In genomic region chr4:113469926-113470325, GRCh38 we compare ENCODE assay signal across 12 cellular contexts.
DNase-seq lines count a peak whose midpoint lies in the region; ATAC-seq and TF ChIP-seq lines count a peak whose summit lies in the region.
"Had no signal": no experiment of that assay in that cellular context is flagged by ENCODE, and none has a peak within 500 bp of the region (broad histone marks: within the 10 kb centered on the region; RNA-seq: fewer than 3 reads in every experiment).

No MANE protein-coding gene starts in this region.

- peaks cover 41% of the 10 kb centered on the region for H3K36me3 Mint-ChIP-seq in stimulated activated naive CD8-positive, alpha-beta T cell treated with anti-CD3 and anti-CD28 coated beads, Interleukin-15, Interleukin-2, amounts not matched to agents 100 ng/mL and 50 ng/mL, for 24 hours (ENCODE audit: low read depth)
- H3K36me3 Mint-ChIP-seq in osteocyte (ENCODE audit: unreplicated experiment), result peaks cover 24% of the 10 kb centered on the region

- POLR2A ChIA-PET in HEK293T (lab: Yijun Ruan, JAX), result no interaction called here

- H3K9me3 Mint-ChIP-seq in stimulated activated naive CD8-positive, alpha-beta T cell treated with anti-CD3 and anti-CD28 coated beads, Interleukin-15, Interleukin-2, amounts not matched to agents 100 ng/mL and 50 ng/mL, for 24 hours, result peaks cover 4% of the 10 kb centered on the region
- H3K9me3 Mint-ChIP-seq in osteocyte (ENCODE audit: unreplicated experiment), result no peaks in the 10 kb centered on the region
- H3K9me3 Mint-ChIP-seq: immature natural killer cell, nephron progenitor cell had no signal

- peaks cover 46% of the 10 kb centered on the region for H3K4me1 Mint-ChIP-seq in stimulated activated naive CD8-positive, alpha-beta T cell treated with anti-CD3 and anti-CD28 coated beads, Interleukin-15, Interleukin-2, amounts not matched to agents 100 ng/mL and 50 ng/mL, for 24 hours (ENCODE audit: low read depth)
- peaks cover 38% of the 10 kb centered on the region for H3K4me1 Mint-ChIP-seq in osteocyte (ENCODE audit: unreplicated experiment)
- H3K4me1 Mint-ChIP-seq: immature natural killer cell had no signal

- H3K27me3 Mint-ChIP-seq in stimulated activated naive CD8-positive, alpha-beta T cell treated with anti-CD3 and anti-CD28 coated beads, Interleukin-15, Interleukin-2, amounts not matched to agents 100 ng/mL and 50 ng/mL, for 24 hours, result no peaks in the 10 kb centered on the region
- H3K27me3 Mint-ChIP-seq in osteocyte (ENCODE audit: unreplicated experiment), result no peaks in the 10 kb centered on the region

- intact Hi-C loops in sciatic nerve (cut with DNase I), result no loop called here

- H3K27ac ChIP-seq in epithelial cell of prostate, result peak overlapping the region; percentile 96

- CTCF ChIA-PET in HEK293T (lab: Yijun Ruan, JAX), result no interaction called here

- TF ChIP-seq CTCF in osteocyte (IDR thresholded peaks at IDR 0.05), result no peak

- ATAC-seq in stimulated activated naive CD8-positive, alpha-beta T cell treated with anti-CD3 and anti-CD28 coated beads, Interleukin-15, Interleukin-2, amounts not matched to agents 100 U/mL and 50 U/mL, for 24 hours, result no peak
- ATAC-seq in HG02623 (IDR thresholded peaks at IDR 0.05; ENCODE audit: unreplicated experiment) (no peak), GM21381 (IDR thresholded peaks at IDR 0.05; ENCODE audit: unreplicated experiment) (no peak), sciatic nerve (no peak)

- H3K27ac Mint-ChIP-seq in stimulated activated naive CD8-positive, alpha-beta T cell treated with anti-CD3 and anti-CD28 coated beads, Interleukin-15, Interleukin-2, amounts not matched to agents 100 ng/mL and 50 ng/mL, for 24 hours, result peak overlapping the region; percentile 22
- H3K27ac Mint-ChIP-seq in osteocyte (ENCODE audit: unreplicated experiment), result peak overlapping the region; percentile 99

- H3K4me3 Mint-ChIP-seq in stimulated activated naive CD8-positive, alpha-beta T cell treated with anti-CD3 and anti-CD28 coated beads, Interleukin-15, Interleukin-2, amounts not matched to agents 100 ng/mL and 50 ng/mL, for 24 hours, result no peak overlapping the region
- H3K4me3 Mint-ChIP-seq in osteocyte (ENCODE audit: unreplicated experiment), result no peak overlapping the region
- H3K4me3 Mint-ChIP-seq: immature natural killer cell, nephron progenitor cell had no signal

- DNase-seq in stimulated activated naive CD8-positive, alpha-beta T cell treated with anti-CD3 and anti-CD28 coated beads, Interleukin-15, Interleukin-2, amounts not matched to agents 100 U/mL and 50 U/mL, for 24 hours, result no peak
- DNase-seq in epithelial cell of prostate (ENCODE audit: low read depth, low spot score) (no peak), osteocyte (ENCODE audit: extremely low spot score, unreplicated experiment) (no peak), HEK293T (ENCODE audit: extremely low spot score) (no peak), sciatic nerve (ENCODE audit: low spot score) (no peak)
- DNase-seq: DMS79 treated with DMSO at 0.1 percent for 48 hours, immature natural killer cell, NCI-H2081, nephron progenitor cell had no signal

TF ChIP-seq in HEK293T, 16 proteins besides CTCF, POLR2A, EP300 and RAD21:
- TF ChIP-seq L3MBTL2 (conservative IDR thresholded peaks at IDR 0.05), result no peak
- no peak for TF ChIP-seq FOXM1 (IDR thresholded peaks at IDR 0.05; ENCODE audit: borderline replicate concordance)
- no peak for TF ChIP-seq SUZ12 (IDR thresholded peaks at IDR 0.05)
- TF ChIP-seq TARDBP (IDR thresholded peaks at IDR 0.05), result no peak
- TF ChIP-seq FOXA1 (IDR thresholded peaks at IDR 0.05), result no peak
- no peak for TF ChIP-seq ZNF384 (IDR thresholded peaks at IDR 0.05)
- no peak for TF ChIP-seq PKNOX1 (IDR thresholded peaks at IDR 0.05)
- TF ChIP-seq ARNT (IDR thresholded peaks at IDR 0.05), result no peak
